In genomic region chr2:64679673-64680425, GRCh38 we compare ENCODE assay signal across 16 cellular contexts. TPM values are rescaled to one million over a fixed set of nuclear protein-coding genes. Genes with fewer than 3 reads are reported as not detected.
DNase-seq lines count a peak whose midpoint lies in the region; ATAC-seq, FAIRE-seq and TF ChIP-seq lines count a peak whose summit lies in the region.
"Had no signal": no experiment of that assay in that cellular context is flagged by ENCODE, and none has a peak within 500 bp of the region (broad histone marks: within the 10 kb centered on the region; RNA-seq: fewer than 3 reads in every experiment).

No MANE protein-coding gene starts in this region.

- DNase-seq in GM12891 (ENCODE audit: insufficient read length, low spot score) (no peak), NCI-H2107 (lab: John Stamatoyannopoulos, UW) (peak; percentile 12), GM13976 (ENCODE audit: low spot score) (no peak), CD14-positive monocyte (ENCODE audit: low spot score) (no peak), NCI-H748 treated with DMSO at 0.1 percent for 48 hours (lab: John Stamatoyannopoulos, UW) (no peak), NCI-H1105 (lab: John Stamatoyannopoulos, UW) (no peak)
- DNase-seq in activated T-helper 1 cell treated with anti-CD3 and anti-CD28 coated beads, Interleukin-12 subunit alpha, Interleukin-12 subunit beta, Interleukin-2, Interleukin-4 antibody, amounts not matched to agents 30 ng/mL and 10 ng/mL and 1 ng/mL, durations not matched to agents 14 hours and 24 hours and 36 hours (ENCODE audit: low spot score), result no peak
- peak in 2 of 10 donors; percentile 36 to 38 for DNase-seq in naive thymus-derived CD8-positive, alpha-beta T cell
- DNase-seq: amygdala, DMS153, NCI-H2227 treated with DMSO at 0.1 percent for 48 hours, WERI-Rb-1 had no signal

- peaks cover 6% of the 10 kb centered on the region for H3K36me3 Mint-ChIP-seq in activated T-helper 1 cell treated with anti-CD3 and anti-CD28 coated beads, Interleukin-12 subunit alpha, Interleukin-12 subunit beta, Interleukin-2, Interleukin-4 antibody, amounts not matched to agents 30 ng/mL and 10 ng/mL and 1 ng/mL, durations not matched to agents 14 hours and 24 hours and 36 hours (ENCODE audit: low read depth)
- peaks cover 0 to 5% (median 0%) of the 10 kb centered on the region in 3 donors for H3K36me3 Mint-ChIP-seq in naive thymus-derived CD8-positive, alpha-beta T cell
- H3K36me3 Mint-ChIP-seq in CD14-positive monocyte, result peaks cover 0 to 7% of the 10 kb centered on the region in 2 donors

- no peak for TF ChIP-seq POLR2A in GM12891 (IDR thresholded peaks at IDR 0.05; ENCODE audit: low read depth, low read length)

- H3K4me1 Mint-ChIP-seq in activated T-helper 1 cell treated with anti-CD3 and anti-CD28 coated beads, Interleukin-12 subunit alpha, Interleukin-12 subunit beta, Interleukin-2, Interleukin-4 antibody, amounts not matched to agents 30 ng/mL and 10 ng/mL and 1 ng/mL, durations not matched to agents 14 hours and 24 hours and 36 hours (ENCODE audit: low read depth), result peaks cover 55% of the 10 kb centered on the region
- H3K4me1 Mint-ChIP-seq in naive thymus-derived CD8-positive, alpha-beta T cell, result peaks cover 23 to 60% (median 43%) of the 10 kb centered on the region in 4 donors
- peaks cover 46% of the 10 kb centered on the region for H3K4me1 Mint-ChIP-seq in CD14-positive monocyte

- peak overlapping the region; percentile 50 for H3K27ac Mint-ChIP-seq in activated T-helper 1 cell treated with anti-CD3 and anti-CD28 coated beads, Interleukin-12 subunit alpha, Interleukin-12 subunit beta, Interleukin-2, Interleukin-4 antibody, amounts not matched to agents 30 ng/mL and 10 ng/mL and 1 ng/mL, durations not matched to agents 14 hours and 24 hours and 36 hours
- H3K27ac Mint-ChIP-seq in naive thymus-derived CD8-positive, alpha-beta T cell, result peak overlapping the region; percentile 64 to 96 (median 93)
- H3K27ac Mint-ChIP-seq in CD14-positive monocyte, result peak overlapping the region in 2 of 7 donors; percentile 36 to 53
- H3K27ac Mint-ChIP-seq: B cell had no signal

- POLR2A ChIA-PET in naive thymus-derived CD8-positive, alpha-beta T cell (lab: Charles Lee), result interaction anchor here (1.0 to 9.8 kb wide), 6 partner anchors 9 to 71 kb away, joined by 3 to 83 read pairs (median 4); partner anchors contain the start of gene SERTAD2

- peak overlapping the region; percentile 28 for H3K4me3 Mint-ChIP-seq in activated T-helper 1 cell treated with anti-CD3 and anti-CD28 coated beads, Interleukin-12 subunit alpha, Interleukin-12 subunit beta, Interleukin-2, Interleukin-4 antibody, amounts not matched to agents 30 ng/mL and 10 ng/mL and 1 ng/mL, durations not matched to agents 14 hours and 24 hours and 36 hours
- H3K4me3 Mint-ChIP-seq in naive thymus-derived CD8-positive, alpha-beta T cell, result peak overlapping the region in 9 of 10 donors; percentile 54 to 85 (median 63)
- no peak overlapping the region for H3K4me3 Mint-ChIP-seq in CD14-positive monocyte
- H3K4me3 Mint-ChIP-seq: B cell; stimulated activated memory B cell treated with anti-CD40 and anti-IgM and Interleukin-4, amounts not matched to agents 10 μg/mL and 1 μg/mL and 100 μg/mL, for 72 hours had no signal

- intact Hi-C loops in activated T-helper 1 cell treated with anti-CD3 and anti-CD28 coated beads, Interleukin-12 subunit alpha, Interleukin-12 subunit beta, Interleukin-2, Interleukin-4 antibody, amounts not matched to agents 30 ng/mL and 10 ng/mL and 1 ng/mL, durations not matched to agents 14 hours and 24 hours and 36 hours (cut with micrococcal nuclease), result loop anchor here (5.0 kb wide), 1 partner anchor 468 kb away; no protein-coding TSS in a partner anchor
- intact Hi-C loops in CD14-positive monocyte (cut with micrococcal nuclease), result no loop called here

- no peaks in the 10 kb centered on the region for H3K27me3 Mint-ChIP-seq in activated T-helper 1 cell treated with anti-CD3 and anti-CD28 coated beads, Interleukin-12 subunit alpha, Interleukin-12 subunit beta, Interleukin-2, Interleukin-4 antibody, amounts not matched to agents 30 ng/mL and 10 ng/mL and 1 ng/mL, durations not matched to agents 14 hours and 24 hours and 36 hours (ENCODE audit: insufficient read depth)
- no peaks in the 10 kb centered on the region for H3K27me3 Mint-ChIP-seq in naive thymus-derived CD8-positive, alpha-beta T cell
- H3K27me3 Mint-ChIP-seq in CD14-positive monocyte (ENCODE audit: low read depth in 3 of 3), result peaks cover 0 to 3% (median 0%) of the 10 kb centered on the region in 3 donors
- H3K27me3 Mint-ChIP-seq: B cell; stimulated activated memory B cell treated with anti-CD40 and anti-IgM and Interleukin-4, amounts not matched to agents 10 μg/mL and 1 μg/mL and 100 μg/mL, for 72 hours had no signal

- no peaks in the 10 kb centered on the region for H3K9me3 Mint-ChIP-seq in activated T-helper 1 cell treated with anti-CD3 and anti-CD28 coated beads, Interleukin-12 subunit alpha, Interleukin-12 subunit beta, Interleukin-2, Interleukin-4 antibody, amounts not matched to agents 30 ng/mL and 10 ng/mL and 1 ng/mL, durations not matched to agents 14 hours and 24 hours and 36 hours
- no peaks in the 10 kb centered on the region for H3K9me3 Mint-ChIP-seq in naive thymus-derived CD8-positive, alpha-beta T cell
- no peaks in the 10 kb centered on the region for H3K9me3 Mint-ChIP-seq in CD14-positive monocyte
- H3K9me3 Mint-ChIP-seq: stimulated activated memory B cell treated with anti-CD40 and anti-IgM and Interleukin-4, amounts not matched to agents 10 μg/mL and 1 μg/mL and 100 μg/mL, for 72 hours had no signal

- peak; percentile 20 for FAIRE-seq in GM12891 (lab: Jason Lieb, UNC)
- FAIRE-seq: endothelial cell of umbilical vein had no signal

- TF ChIP-seq CTCF in GM13976 (IDR thresholded peaks at IDR 0.05; ENCODE audit: borderline replicate concordance, control extremely low read depth, extremely low read depth, insufficient read depth, missing control alignments), result no peak
- TF ChIP-seq CTCF in CD14-positive monocyte (IDR thresholded peaks at IDR 0.05), result no peak

- ATAC-seq in naive thymus-derived CD8-positive, alpha-beta T cell, result peak; percentile 57 to 64
- ATAC-seq: gastroesophageal sphincter; stimulated activated memory B cell treated with anti-CD40 and anti-IgM and Interleukin-4, amounts not matched to agents 10 μg/mL and 1 μg/mL and 100 μg/mL, for 72 hours had no signal

- in situ Hi-C loops in GM13976 (cut with MboI; ENCODE audit: low sequenced_read_pairs, unreplicated experiment), result no loop called here

TF ChIP-seq in GM12891, 5 proteins besides CTCF, POLR2A, EP300 and RAD21:
- TF ChIP-seq POLR2AphosphoS5 (IDR thresholded peaks at IDR 0.05; ENCODE audit: low read depth, low read length), result no peak
- TF ChIP-seq PAX5 (IDR thresholded peaks at IDR 0.05; ENCODE audit: insufficient read depth, low read length, severe bottlenecking), result no peak

RNA-seq across cellular contexts. Expression of gene SERTAD2, which starts 26.1 kb away (rescaled TPM):
- polyA plus RNA-seq in GM12891 (2012; ENCODE audit: low read depth, missing spikeins), result 16.5 TPM
- total RNA-seq in activated T-helper 1 cell treated with anti-CD3 and anti-CD28 coated beads, Interleukin-12 subunit alpha, Interleukin-12 subunit beta, Interleukin-2, Interleukin-4 antibody, amounts not matched to agents 30 ng/mL and 10 ng/mL and 1 ng/mL, durations not matched to agents 14 hours and 24 hours and 36 hours, result 27.3 and 28.5 TPM in 2 replicates
- 10 to 100 TPM; 33.0 to 34.5 TPM for total RNA-seq in naive thymus-derived CD8-positive, alpha-beta T cell
- 1 to 10 TPM; 5.5 to 9.2 (median 6.1) TPM for polyA plus RNA-seq in naive thymus-derived CD8-positive, alpha-beta T cell
- polyA plus RNA-seq in CD14-positive monocyte, result 1 to 10 TPM; 8.5 to 8.8 TPM

Comparison
In these comparisons a context has a peak if more than half of its experiments do, and no peak if none do; other contexts are left out.
1. H3K4me3 Mint-ChIP-seq: peak in activated T-helper 1 cell treated with anti-CD3 and anti-CD28 coated beads, Interleukin-12 subunit alpha, Interleukin-12 subunit beta, Interleukin-2, Interleukin-4 antibody, amounts not matched to agents 30 ng/mL and 10 ng/mL and 1 ng/mL, durations not matched to agents 14 hours and 24 hours and 36 hours (single experiment) and naive thymus-derived CD8-positive, alpha-beta T cell (9 of 10); none in CD14-positive monocyte (0 of 2).